Comparison of ENCODE assay signal across 8 cellular contexts in genomic region chr17:77420804-77421634, GRCh38.
DNase-seq lines count a peak whose midpoint lies in the region; ATAC-seq lines count a peak whose summit lies in the region.

No MANE protein-coding gene starts in this region.

- no peak overlapping the region for H3K4me2 ChIP-seq in trophoblast cell (ENCODE audit: low read length)

- no peaks in the 10 kb centered on the region for H3K27me3 Mint-ChIP-seq in activated CD4-positive, alpha-beta memory T cell treated with anti-CD3 and anti-CD28 coated beads for 36 hours

- H2BK120ac ChIP-seq in trophoblast cell (ENCODE audit: insufficient read depth, low read length, poor library complexity): peak overlapping the region; percentile 14

- no CpG with 5 or more reads among the region's 19 CpGs for WGBS in trophoblast cell (ENCODE audit: extremely low coverage, insufficient coverage, insufficient read length)

- no peaks in the 10 kb centered on the region for H3K79me2 ChIP-seq in trophoblast cell (ENCODE audit: control insufficient read depth, insufficient read depth, low read length, poor library complexity)

- H3K36me3 ChIP-seq in trophoblast cell (ENCODE audit: control insufficient read depth in 1 of 2, insufficient read depth in 2 of 2, low read length in 2 of 2): peaks cover 1 to 3% of the 10 kb centered on the region in 2 experiments

- peak overlapping the region; percentile 69 for H3K27ac Mint-ChIP-seq in activated CD4-positive, alpha-beta memory T cell treated with anti-CD3 and anti-CD28 coated beads for 36 hours

- H3K79me1 ChIP-seq in trophoblast cell (ENCODE audit: low read length): peaks cover 17% of the 10 kb centered on the region

- H3K23ac ChIP-seq in trophoblast cell (ENCODE audit: low read length): no peak overlapping the region

- peaks cover 55 to 59% of the 10 kb centered on the region in 2 experiments for H3K4me1 ChIP-seq in trophoblast cell (ENCODE audit: control insufficient read depth in 1 of 2, insufficient read depth in 2 of 2, low read length in 2 of 2)

- H3K18ac ChIP-seq in trophoblast cell (ENCODE audit: low read length): peak overlapping the region; percentile 21

- H4K12ac ChIP-seq in trophoblast cell (ENCODE audit: low read depth, low read length): no peak overlapping the region

- H3K4ac ChIP-seq in trophoblast cell (ENCODE audit: low read depth, low read length): peak overlapping the region; percentile 37

- POLR2A ChIA-PET in activated CD4-positive, alpha-beta memory T cell treated with anti-CD3 and anti-CD28 coated beads for 36 hours (lab: Charles Lee): interaction anchor here (0.8 to 1.8 kb wide), 5 partner anchors 8 to 537 kb away, joined by 3 to 7 read pairs (median 5); no protein-coding TSS in a partner anchor

- intact Hi-C loops in Right ventricle myocardium inferior (cut with DNase I): loop anchor here (2.0 to 5.0 kb wide), 2 partner anchors 34 to 70 kb away; no protein-coding TSS in a partner anchor
- intact Hi-C loops in cardiac septum (cut with DNase I): loop anchor here (5.0 kb wide), 1 partner anchor 49 kb away; no protein-coding TSS in a partner anchor
- intact Hi-C loops in activated CD4-positive, alpha-beta memory T cell treated with anti-CD3 and anti-CD28 coated beads for 36 hours (cut with micrococcal nuclease): no loop called here

- peak overlapping the region; percentile 44 for H4K91ac ChIP-seq in trophoblast cell (ENCODE audit: low read depth, low read length)

- peak overlapping the region; percentile 20 for H2BK12ac ChIP-seq in trophoblast cell (ENCODE audit: low read length)

- peak; percentile 43 for DNase-seq in Right ventricle myocardium inferior (ENCODE audit: missing footprints)
- no peak for DNase-seq in cardiac septum (ENCODE audit: low spot score)
- DNase-seq in NCI-H2227 treated with DMSO at 0.1 percent for 48 hours (lab: John Stamatoyannopoulos, UW): peak; percentile 61
- DNase-seq in activated CD4-positive, alpha-beta memory T cell treated with anti-CD3 and anti-CD28 coated beads for 36 hours: peak; percentile 65
- peak; percentile 89 for DNase-seq in fibroblast of gingiva (ENCODE audit: low read depth)
- DNase-seq in trophoblast cell: no peak
- DNase-seq in CD1c-positive myeloid dendritic cell (ENCODE audit: extremely low spot score): no peak

- H3K27ac ChIP-seq in trophoblast cell (ENCODE audit: low read depth, low read length): peak overlapping the region; percentile 25

- no peaks in the 10 kb centered on the region for H3K36me3 Mint-ChIP-seq in activated CD4-positive, alpha-beta memory T cell treated with anti-CD3 and anti-CD28 coated beads for 36 hours

- H3K4me1 Mint-ChIP-seq in activated CD4-positive, alpha-beta memory T cell treated with anti-CD3 and anti-CD28 coated beads for 36 hours (ENCODE audit: low read depth): peaks cover 48% of the 10 kb centered on the region

- H3K9me3 Mint-ChIP-seq in activated CD4-positive, alpha-beta memory T cell treated with anti-CD3 and anti-CD28 coated beads for 36 hours: no peaks in the 10 kb centered on the region

- no peaks in the 10 kb centered on the region for H3K9me3 ChIP-seq in trophoblast cell (ENCODE audit: insufficient read depth, low read depth, low read length)

- H2AFZ ChIP-seq in trophoblast cell (ENCODE audit: insufficient read depth, low read length, poor library complexity): no peak overlapping the region

- H4K8ac ChIP-seq in trophoblast cell (ENCODE audit: low read depth, low read length): no peak overlapping the region

- H3K27me3 ChIP-seq in trophoblast cell (ENCODE audit: insufficient read depth, low read length): no peaks in the 10 kb centered on the region

- no peak overlapping the region for H3K4me3 ChIP-seq in trophoblast cell (ENCODE audit: low read depth, low read length)

- peak overlapping the region; percentile 49 for H3K4me3 Mint-ChIP-seq in activated CD4-positive, alpha-beta memory T cell treated with anti-CD3 and anti-CD28 coated beads for 36 hours

- CTCF ChIA-PET in activated CD4-positive, alpha-beta memory T cell treated with anti-CD3 and anti-CD28 coated beads for 36 hours (lab: Charles Lee): interaction anchor here (0.7 to 8.0 kb wide), 10 partner anchors 9 to 90 kb away, joined by 3 to 42 read pairs (median 5); no protein-coding TSS in a partner anchor

- no peak for ATAC-seq in Right ventricle myocardium inferior
- no peak for ATAC-seq in GM18498 (IDR thresholded peaks at IDR 0.05; ENCODE audit: unreplicated experiment)

- peak overlapping the region; percentile 7 for H3K14ac ChIP-seq in trophoblast cell (ENCODE audit: low read length)

- no peak overlapping the region for H3K9ac ChIP-seq in trophoblast cell (ENCODE audit: low read length)

- H2AK5ac ChIP-seq in trophoblast cell (ENCODE audit: low read length): peak overlapping the region; percentile 18

- peak overlapping the region; percentile 12 for H2BK5ac ChIP-seq in trophoblast cell (ENCODE audit: low read depth, low read length, poor library complexity)

Comparison
In these comparisons a context has a peak if more than half of its experiments do, and no peak if none do; other contexts are left out.
1. DNase-seq: peak in Right ventricle myocardium inferior (single experiment), NCI-H2227 treated with DMSO at 0.1 percent for 48 hours (single experiment), activated CD4-positive, alpha-beta memory T cell treated with anti-CD3 and anti-CD28 coated beads for 36 hours (single experiment) and fibroblast of gingiva (single experiment); none in cardiac septum (single experiment), trophoblast cell (0 of 2) and CD1c-positive myeloid dendritic cell (single experiment).